Comparison of ENCODE assay signal across 20 cellular contexts in the genomic region with DNA sequence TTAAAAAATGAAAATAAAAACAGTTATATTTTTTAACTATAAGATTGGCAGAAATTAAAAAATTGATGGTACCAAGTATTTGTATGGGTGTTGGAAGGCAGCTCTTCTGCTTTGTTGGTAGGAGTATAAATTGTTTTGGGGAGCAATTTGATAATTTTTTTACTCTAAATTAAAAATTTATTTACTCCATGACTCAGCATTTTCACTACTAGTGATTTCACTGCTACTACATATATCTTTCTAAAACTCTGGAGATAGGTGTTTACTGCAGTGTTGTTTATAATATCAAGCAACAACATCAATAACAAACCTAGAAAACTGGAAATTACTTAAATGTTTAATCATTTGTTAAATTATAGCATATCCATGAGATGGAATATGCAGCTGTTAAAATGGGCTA. TPM values are rescaled to one million over a fixed set of nuclear protein-coding genes. Genes with fewer than 3 reads are reported as not detected.
DNase-seq lines count a peak whose midpoint lies in the region; ATAC-seq, FAIRE-seq and TF ChIP-seq lines count a peak whose summit lies in the region.
"Had no signal": no experiment of that assay in that cellular context is flagged by ENCODE, and none has a peak within 500 bp of the region (broad histone marks: within the 10 kb centered on the region; RNA-seq: fewer than 3 reads in every experiment).

No MANE protein-coding gene starts in this region.

- in situ Hi-C loops in HepG2 (cut with HindIII; ENCODE audit: extremely low pct_ligation_motif_present, low pct_unique_long_range_greater_than_20kb): no loop called here

- no peak overlapping the region for H3K4me2 ChIP-seq in HepG2 (ENCODE audit: low read depth, low read length)
- no peak overlapping the region for H3K4me2 ChIP-seq in H1 (ENCODE audit: insufficient read depth in 1 of 2, low read depth in 2 of 2, low read length in 2 of 2)

- H3K36me3 ChIP-seq in HepG2 (replicated peaks in 1 of 2; ENCODE audit: control insufficient read depth in 1 of 2, insufficient read depth in 2 of 2, low read length in 2 of 2) (peaks cover 0 to 14% of the 10 kb centered on the region in 2 experiments; a peak in 2 of 5 replicates), right lobe of liver (peaks cover 0 to 8% (median 0%) of the 10 kb centered on the region in 4 donors), H1 (ENCODE audit: control insufficient read depth in 2 of 4, insufficient read depth in 4 of 4, low read length in 3 of 4) (peaks cover 0 to 50% (median 9%) of the 10 kb centered on the region in 4 experiments; a peak in 3 of 8 replicates)

- no TSS peak for BruUV-seq in HepG2 (replicated peaks; lab: Mats Ljungman, UMichigan)

- no peak for ATAC-seq in HepG2
- ATAC-seq in right lobe of liver: no peak
- no peak for ATAC-seq in HG02852 (IDR thresholded peaks at IDR 0.05; ENCODE audit: unreplicated experiment)
- ATAC-seq: PC-3, Right ventricle myocardium inferior had no signal

- H3K27me3 ChIP-seq in HepG2 (ENCODE audit: control insufficient read depth in 1 of 2, insufficient read depth in 2 of 2, low read length in 2 of 2): no peaks in the 10 kb centered on the region
- H3K27me3 ChIP-seq in right lobe of liver: no peaks in the 10 kb centered on the region
- H3K27me3 ChIP-seq in H1 (replicated peaks in 1 of 4; ENCODE audit: control insufficient read depth in 3 of 4, extremely low read depth in 1 of 4, insufficient read depth in 3 of 4, low read length in 3 of 4): no peaks in the 10 kb centered on the region
- H3K27me3 ChIP-seq: SJCRH30 had no signal

- H3K79me2 ChIP-seq in HepG2 (ENCODE audit: insufficient read depth, low read length) (no peaks in the 10 kb centered on the region), H1 (ENCODE audit: control insufficient read depth in 1 of 2, insufficient read depth in 2 of 2, low read length in 2 of 2) (no peaks in the 10 kb centered on the region)

- no peak for FAIRE-seq in HepG2 (lab: Jason Lieb, UNC)
- FAIRE-seq in H1 (lab: Jason Lieb, UNC): no peak

- H4K5ac ChIP-seq in H1 (ENCODE audit: insufficient read length, low read depth, low read length): no peak overlapping the region

- no peak overlapping the region for H2BK12ac ChIP-seq in H1 (ENCODE audit: low read depth, low read length)

- TF ChIP-seq RAD21 in HepG2 (CRISPR knock-in tag; IDR thresholded peaks at IDR 0.05) (no peak), H1 (IDR thresholded peaks at IDR 0.05 in 1 of 2, conservative IDR thresholded peaks at IDR 0.05 in 1 of 2; ENCODE audit: low read depth in 2 of 2, low read length in 2 of 2) (no peak)

- no peak for TF ChIP-seq EP300 in HepG2 (IDR thresholded peaks at IDR 0.05; ENCODE audit: low read depth in 2 of 2, low read length in 2 of 2)
- no peak for TF ChIP-seq EP300 in HepG2 (CRISPR knock-in tag; IDR thresholded peaks at IDR 0.05; ENCODE audit: borderline replicate concordance)
- no peak for TF ChIP-seq EP300 in H1 (IDR thresholded peaks at IDR 0.05; ENCODE audit: borderline replicate concordance in 1 of 2, low read depth in 2 of 2, low read length in 2 of 2)

- H2BK5ac ChIP-seq in H1 (ENCODE audit: low read depth, low read length): no peak overlapping the region

- H3K56ac ChIP-seq in H1 (replicated peaks; ENCODE audit: insufficient read length, low read depth, low read length): no peak overlapping the region

- H4K8ac ChIP-seq in H1 (ENCODE audit: extremely low read depth, insufficient read depth, low read length): no peak overlapping the region

- H3K9me3 ChIP-seq in HepG2 (ENCODE audit: low read length) (no peaks in the 10 kb centered on the region), right lobe of liver (no peaks in the 10 kb centered on the region), H1 (ENCODE audit: insufficient read depth in 2 of 2, low read depth in 1 of 2, low read length in 1 of 2) (peaks cover 4 to 20% of the 10 kb centered on the region in 2 experiments; a peak in 3 of 4 replicates)

- H3K14ac ChIP-seq in H1 (ENCODE audit: insufficient read length): no peak overlapping the region

- intact Hi-C loops in HepG2 (cut with micrococcal nuclease; ENCODE audit: unreplicated experiment): no loop called here
- intact Hi-C loops in right lobe of liver (cut with DNase I): no loop called here

- no peak for TF ChIP-seq POLR2A in HepG2 (IDR thresholded peaks at IDR 0.05; ENCODE audit: insufficient read depth in 1 of 2, low read depth in 2 of 2, low read length in 2 of 2)
- no peak for TF ChIP-seq POLR2A in right lobe of liver (IDR thresholded peaks at IDR 0.05)
- no peak for TF ChIP-seq POLR2A in H1 (IDR thresholded peaks at IDR 0.05; ENCODE audit: control extremely low read depth in 1 of 2, low read depth in 2 of 2, low read length in 2 of 2)

- TF ChIP-seq CTCF in HepG2 (CRISPR knock-in tag; IDR thresholded peaks at IDR 0.05): no peak
- TF ChIP-seq CTCF in right lobe of liver (IDR thresholded peaks at IDR 0.05): no peak
- no peak for TF ChIP-seq CTCF in H1 (IDR thresholded peaks at IDR 0.05; ENCODE audit: control extremely low read depth in 1 of 3, insufficient read depth in 1 of 3, low read depth in 1 of 3, low read length in 3 of 3)

- H2BK20ac ChIP-seq in H1 (ENCODE audit: low read length): no peak overlapping the region

- no peak overlapping the region for H3K18ac ChIP-seq in H1 (ENCODE audit: extremely low read depth, low read length)

- H3K23ac ChIP-seq in H1 (ENCODE audit: insufficient read length): no peak overlapping the region

- H3K4me3 ChIP-seq in HepG2 (replicated peaks in 1 of 3; ENCODE audit: insufficient read depth in 1 of 3, low read depth in 2 of 3, low read length in 3 of 3) (no peak overlapping the region), right lobe of liver (no peak overlapping the region), H1 (ENCODE audit: extremely low read depth in 1 of 4, insufficient read depth in 2 of 4, low read depth in 3 of 4, low read length in 4 of 4) (no peak overlapping the region)
- H3K4me3 ChIP-seq: SJCRH30 had no signal

- H2BK15ac ChIP-seq in H1 (ENCODE audit: low read length): no peak overlapping the region

- H3K4ac ChIP-seq in H1 (replicated peaks; ENCODE audit: insufficient read length, low read depth, low read length): no peak overlapping the region

- POLR2A ChIA-PET in HepG2 (lab: Yijun Ruan, JAX) (interaction anchor here (1.1 kb wide), 1 partner anchor 18 kb away, joined by 3 read pairs; a partner anchor contains a TSS), H1 (lab: Charles Lee; ENCODE audit: partially characterized antibody) (no interaction called here), HEK293T (lab: Yijun Ruan, JAX) (no interaction called here)

- H2AFZ ChIP-seq in HepG2 (ENCODE audit: low read length) (no peak overlapping the region), H1 (ENCODE audit: low read length) (no peak overlapping the region)

- no peaks in the 10 kb centered on the region for H3K79me1 ChIP-seq in H1 (ENCODE audit: low read depth, low read length)

- no peak overlapping the region for H2AK5ac ChIP-seq in H1 (ENCODE audit: low read depth, low read length)

- H3K4me1 ChIP-seq in HepG2 (ENCODE audit: insufficient read depth, low read length) (no peaks in the 10 kb centered on the region), right lobe of liver (no peaks in the 10 kb centered on the region), H1 (replicated peaks in 1 of 4; ENCODE audit: control insufficient read depth in 3 of 4, insufficient read depth in 4 of 4, low read length in 3 of 4) (no peaks in the 10 kb centered on the region)
- H3K4me1 ChIP-seq: SJCRH30 had no signal

- H3K9ac ChIP-seq in HepG2 (ENCODE audit: insufficient read depth, low read depth, low read length) (no peak overlapping the region), H1 (replicated peaks in 1 of 4; ENCODE audit: extremely low read depth in 1 of 4, low read depth in 3 of 4, low read length in 3 of 4) (no peak overlapping the region)

- H3K27ac ChIP-seq in HepG2 (ENCODE audit: extremely low read length, insufficient read depth, low read length): no peak overlapping the region
- H3K27ac ChIP-seq in right lobe of liver: no peak overlapping the region
- no peak overlapping the region for H3K27ac ChIP-seq in H1 (ENCODE audit: low read depth, low read length)
- H3K27ac ChIP-seq: 22Rv1, SJCRH30 had no signal

- H4K91ac ChIP-seq in H1 (replicated peaks; ENCODE audit: insufficient read length, low read length): no peak overlapping the region

- no peaks in the 10 kb centered on the region for H3K23me2 ChIP-seq in H1 (ENCODE audit: low read depth, low read length)

- CTCF ChIA-PET in HepG2 (lab: Yijun Ruan, JAX; ENCODE audit: low intra/inter-chr PET ratio, low total read pairs): no interaction called here
- CTCF ChIA-PET in H1 (lab: Charles Lee; ENCODE audit: partially characterized antibody): interaction anchor here (0.6 kb wide), 1 partner anchor 211 kb away, joined by 3 read pairs; no protein-coding TSS in a partner anchor
- CTCF ChIA-PET in HEK293T (lab: Yijun Ruan, JAX): interaction anchor here (0.6 kb wide), 1 partner anchor 776 kb away, joined by 5 read pairs; no protein-coding TSS in a partner anchor

- H4K20me1 ChIP-seq in HepG2 (ENCODE audit: insufficient read depth, low read length): no peaks in the 10 kb centered on the region
- no peaks in the 10 kb centered on the region for H4K20me1 ChIP-seq in H1 (replicated peaks in 1 of 2; ENCODE audit: control insufficient read depth in 1 of 2, insufficient read depth in 2 of 2, low read length in 2 of 2)

- no peak overlapping the region for H2BK120ac ChIP-seq in H1 (replicated peaks; ENCODE audit: low read depth, low read length)

- DNase-seq in HepG2 (ENCODE audit: low spot score): no peak
- no peak for DNase-seq in right lobe of liver
- DNase-seq in H1 (ENCODE audit: low read depth in 1 of 2, low spot score in 2 of 2): no peak
- DNase-seq in HEK293T (ENCODE audit: extremely low spot score): no peak
- DNase-seq in activated CD4-positive, CD25-positive, alpha-beta regulatory T cell (lab: John Stamatoyannopoulos, UW): no peak
- DNase-seq: Calu3, DND-41, H7, KBM-7, MV-4-11, NCI-H1105, NCI-H1436 treated with DMSO at 0.1 percent for 48 hours, NCI-H187 treated with DMSO at 0.1 percent for 48 hours, NCI-H524, NCI-H774, PC-3 had no signal

RNA-seq across cellular contexts. Expression of a gene that starts 18.3 kb away (rescaled TPM):
- total RNA-seq in HepG2 (2016; rRNA removed; fragmentation: Illumina TruSeq; extraction: Trizol) (17.8 and 21.2 TPM in 2 replicates), right lobe of liver (10 to 100 TPM; 12.2 to 18.3 (median 15.7) TPM)
- 2.7 and 3.2 TPM in 2 replicates for total RNA-seq in HepG2 (2016; cell fraction: cytosol; rRNA removed; fragmentation: Illumina TruSeq; extraction: Trizol; ENCODE audit: low read depth)
- 18.5 and 22.8 TPM in 2 replicates for total RNA-seq in HepG2 (2016; cell fraction: insoluble cytoplasmic fraction; rRNA removed; fragmentation: Illumina TruSeq; extraction: Trizol)
- 3.9 and 4.7 TPM in 2 replicates for total RNA-seq in HepG2 (2016; cell fraction: membrane; rRNA removed; fragmentation: Illumina TruSeq; extraction: Trizol)
- total RNA-seq in HepG2 (2016; cell fraction: nucleus; rRNA removed; fragmentation: Illumina TruSeq; extraction: Trizol): 45.3 and 47.8 TPM in 2 replicates
- polyA plus RNA-seq in HepG2 (2011; rRNA removed) (5.5 and 6.7 TPM in 2 replicates), H1 (2011; rRNA removed) (2.6 and 4.3 TPM in 2 replicates)
- polyA plus RNA-seq in HepG2 (2011; cell fraction: cytosol; rRNA removed): 1.3 and 2.3 TPM in 2 replicates
- polyA plus RNA-seq in HepG2 (2011; cell fraction: nucleus; rRNA removed): 11.3 and 14.5 TPM in 2 replicates
- 9.3 and 11.1 TPM in 2 replicates for polyA plus RNA-seq in HepG2 (2012)
- 0.25 and 0.35 TPM in 2 replicates for polyA plus RNA-seq in HepG2 (2016; cell fraction: cytosol; fragmentation: Illumina TruSeq; extraction: Trizol; ENCODE audit: low read depth)
- 12.4 and 13.5 TPM in 2 replicates for polyA plus RNA-seq in HepG2 (2016; cell fraction: insoluble cytoplasmic fraction; fragmentation: Illumina TruSeq; extraction: Trizol; ENCODE audit: low read depth)
- 0.92 and 1.1 TPM in 2 replicates for polyA plus RNA-seq in HepG2 (2016; cell fraction: membrane; fragmentation: Illumina TruSeq; extraction: Trizol; ENCODE audit: low read depth)
- polyA plus RNA-seq in HepG2 (2016; cell fraction: nucleus; fragmentation: Illumina TruSeq; extraction: Trizol; ENCODE audit: insufficient read depth, low read depth): 30.6 and 33.0 TPM in 2 replicates
- polyA minus RNA-seq in HepG2 (2011; rRNA and poly(A)+ RNA removed; ENCODE audit: low replicate concordance): 9.6 TPM in 2 replicates
- 6.0 and 8.4 TPM in 2 replicates for polyA minus RNA-seq in HepG2 (2011; cell fraction: cytosol; rRNA and poly(A)+ RNA removed)
- polyA minus RNA-seq in HepG2 (2011; cell fraction: nucleus; rRNA and poly(A)+ RNA removed): 73.4 and 73.5 TPM in 2 replicates
- 19.2 and 20.1 TPM in 2 replicates for total RNA-seq in H1 (2021; fragmentation: NEBNext Ultra II Directional; extraction: Animal tissue kit (Norgen Biotek cat#: 25700))
- polyA plus RNA-seq in H1 (2011; cell fraction: cytosol; rRNA removed): 6.0 TPM
- 4.2 TPM for polyA plus RNA-seq in H1 (2011; cell fraction: nucleus; rRNA removed)
- 9.1 to 12.9 TPM (median 10.9 TPM) in 4 replicates for polyA plus RNA-seq in H1 (2012, experiment 1 of 2)
- polyA plus RNA-seq in H1 (2012, experiment 2 of 2): 0.39 TPM
- 9.5 TPM for polyA plus RNA-seq in H1 (2013, experiment 1 of 2)
- polyA plus RNA-seq in H1 (2013, experiment 2 of 2): 8.5 TPM
- 16.3 and 21.5 TPM in 2 replicates for polyA minus RNA-seq in H1 (2011; rRNA and poly(A)+ RNA removed)
- polyA minus RNA-seq in H1 (2011; cell fraction: cytosol; rRNA and poly(A)+ RNA removed): 5.9 TPM
- 35.5 TPM for polyA minus RNA-seq in H1 (2011; cell fraction: nucleus; rRNA and poly(A)+ RNA removed)

RNA-seq across cellular contexts. Expression of a gene that starts 43.5 kb away (rescaled TPM):
- total RNA-seq in HepG2 (2016; rRNA removed; fragmentation: Illumina TruSeq; extraction: Trizol) (2.4 and 3.0 TPM in 2 replicates), right lobe of liver (10 to 100 TPM; 23.1 to 35.2 (median 26.1) TPM)
- 0.20 and 0.35 TPM in 2 replicates for total RNA-seq in HepG2 (2016; cell fraction: cytosol; rRNA removed; fragmentation: Illumina TruSeq; extraction: Trizol; ENCODE audit: low read depth)
- total RNA-seq in HepG2 (2016; cell fraction: insoluble cytoplasmic fraction; rRNA removed; fragmentation: Illumina TruSeq; extraction: Trizol): 2.1 and 2.7 TPM in 2 replicates
- 0.68 and 0.83 TPM in 2 replicates for total RNA-seq in HepG2 (2016; cell fraction: membrane; rRNA removed; fragmentation: Illumina TruSeq; extraction: Trizol)
- total RNA-seq in HepG2 (2016; cell fraction: nucleus; rRNA removed; fragmentation: Illumina TruSeq; extraction: Trizol): 1.9 and 2.5 TPM in 2 replicates
- polyA plus RNA-seq in HepG2 (2011; rRNA removed) (0.55 and 1.0 TPM in 2 replicates), H1 (2011; rRNA removed) (2.6 and 2.8 TPM in 2 replicates)
- polyA plus RNA-seq in HepG2 (2011; cell fraction: cytosol; rRNA removed): 0.87 and 1.3 TPM in 2 replicates
- 1.3 and 1.7 TPM in 2 replicates for polyA plus RNA-seq in HepG2 (2011; cell fraction: nucleus; rRNA removed)
- 0.24 and 0.55 TPM in 2 replicates for polyA plus RNA-seq in HepG2 (2012)
- 0.10 and 0.11 TPM in 2 replicates for polyA plus RNA-seq in HepG2 (2016; cell fraction: cytosol; fragmentation: Illumina TruSeq; extraction: Trizol; ENCODE audit: low read depth)
- 0.88 and 1.2 TPM in 2 replicates for polyA plus RNA-seq in HepG2 (2016; cell fraction: insoluble cytoplasmic fraction; fragmentation: Illumina TruSeq; extraction: Trizol; ENCODE audit: low read depth)
- polyA plus RNA-seq in HepG2 (2016; cell fraction: membrane; fragmentation: Illumina TruSeq; extraction: Trizol; ENCODE audit: low read depth): 0.15 and 0.33 TPM in 2 replicates
- polyA plus RNA-seq in HepG2 (2016; cell fraction: nucleus; fragmentation: Illumina TruSeq; extraction: Trizol; ENCODE audit: insufficient read depth, low read depth): 0.71 and 0.79 TPM in 2 replicates
- polyA minus RNA-seq in HepG2 (2011; rRNA and poly(A)+ RNA removed; ENCODE audit: low replicate concordance): 1.4 and 2.2 TPM in 2 replicates
- polyA minus RNA-seq in HepG2 (2011; cell fraction: cytosol; rRNA and poly(A)+ RNA removed): 1.1 and 1.8 TPM in 2 replicates
- polyA minus RNA-seq in HepG2 (2011; cell fraction: nucleus; rRNA and poly(A)+ RNA removed): 3.9 and 4.4 TPM in 2 replicates
- total RNA-seq in H1 (2021; fragmentation: NEBNext Ultra II Directional; extraction: Animal tissue kit (Norgen Biotek cat#: 25700)): 17.8 and 18.3 TPM in 2 replicates
- polyA plus RNA-seq in H1 (2011; cell fraction: cytosol; rRNA removed): 3.8 TPM
- 5.4 TPM for polyA plus RNA-seq in H1 (2011; cell fraction: nucleus; rRNA removed)
- 6.0 to 7.8 TPM (median 7.3 TPM) in 4 replicates for polyA plus RNA-seq in H1 (2012, experiment 1 of 2)
- polyA plus RNA-seq in H1 (2012, experiment 2 of 2): 0.51 TPM
- polyA plus RNA-seq in H1 (2013, experiment 1 of 2): 3.6 TPM
- 3.1 TPM for polyA plus RNA-seq in H1 (2013, experiment 2 of 2)
- 26.2 and 30.0 TPM in 2 replicates for polyA minus RNA-seq in H1 (2011; rRNA and poly(A)+ RNA removed)
- 10.4 TPM for polyA minus RNA-seq in H1 (2011; cell fraction: cytosol; rRNA and poly(A)+ RNA removed)
- 15.2 TPM for polyA minus RNA-seq in H1 (2011; cell fraction: nucleus; rRNA and poly(A)+ RNA removed)
